ENCODE assay signal across 8 cellular contexts in genomic region chr9:135282001-135282731, GRCh38.
A peak's percentile ranks its signal among the peaks of the same experiment; 100 is the strongest.
DNase-seq lines count a peak whose midpoint lies in the region; FAIRE-seq and TF ChIP-seq lines count a peak whose summit lies in the region.

No MANE protein-coding gene starts in this region.

- peaks cover 0 to 3% (median 2%) of the 10 kb centered on the region in 3 donors for H3K27me3 Mint-ChIP-seq in immature natural killer cell (ENCODE audit: low read depth in 3 of 3)

- no peak for FAIRE-seq in GM12891 (lab: Jason Lieb, UNC)

- DNase-seq in DMS153 (lab: John Stamatoyannopoulos, UW) (peak; percentile 88), NCI-H1417 treated with DMSO at 0.1 percent for 48 hours (lab: John Stamatoyannopoulos, UW) (peak; percentile 19), astrocyte of the hippocampus (ENCODE audit: low read depth, low spot score) (peak; percentile 74), lung microvascular endothelial cell (ENCODE audit: low read depth in 2 of 2) (peak; percentile 36 to 71), GM12891 (ENCODE audit: insufficient read length, low spot score) (no peak), immature natural killer cell (no peak), T1000 (lab: John Stamatoyannopoulos, UW) (no peak)
- no peak for DNase-seq in activated effector memory CD4-positive, alpha-beta T cell treated with Interleukin-2 at 50 U/mL for 16 hours

- no peak for TF ChIP-seq POLR2A in GM12891 (IDR thresholded peaks at IDR 0.05; ENCODE audit: low read depth, low read length)

- H3K4me1 Mint-ChIP-seq in immature natural killer cell = no peaks in the 10 kb centered on the region

- no peaks in the 10 kb centered on the region for H3K36me3 Mint-ChIP-seq in immature natural killer cell

- no peaks in the 10 kb centered on the region for H3K9me3 Mint-ChIP-seq in immature natural killer cell

- no peak overlapping the region for H3K4me3 Mint-ChIP-seq in immature natural killer cell

- H3K27ac Mint-ChIP-seq in immature natural killer cell = no peak overlapping the region

TF ChIP-seq in GM12891, 5 proteins besides CTCF, POLR2A, EP300 and RAD21:
- TF ChIP-seq PAX5 (IDR thresholded peaks at IDR 0.05; ENCODE audit: insufficient read depth, low read length, severe bottlenecking) (no peak), POLR2AphosphoS5 (IDR thresholded peaks at IDR 0.05; ENCODE audit: low read depth, low read length) (no peak), POU2F2 (IDR thresholded peaks at IDR 0.05; ENCODE audit: low read depth, low read length) (no peak), SPI1 (IDR thresholded peaks at IDR 0.05; ENCODE audit: low read depth, low read length) (no peak), TAF1 (IDR thresholded peaks at IDR 0.05; ENCODE audit: low read depth, low read length) (no peak)
TF ChIP-seq in GM12891: peak in this region for 0.

Comparison
In these comparisons a context has a peak if more than half of its experiments do, and no peak if none do; other contexts are left out.
1. DNase-seq: peak in DMS153 (single experiment), NCI-H1417 treated with DMSO at 0.1 percent for 48 hours (single experiment), astrocyte of the hippocampus (single experiment) and lung microvascular endothelial cell (2 of 2); none in activated effector memory CD4-positive, alpha-beta T cell treated with Interleukin-2 at 50 U/mL for 16 hours (single experiment), GM12891 (single experiment), immature natural killer cell (0 of 3) and T1000 (single experiment).